Comparison of ENCODE assay signal across 1 cellular context in genomic region chr12:92085040-92085439, GRCh38.
TF ChIP-seq lines count a peak whose summit lies in the region.

No MANE protein-coding gene starts in this region.

TF ChIP-seq in HepG2, 621 proteins besides CTCF, POLR2A, EP300 and RAD21 (continued from another document):
- TF ChIP-seq ZBTB1 (CRISPR knock-in tag; IDR thresholded peaks at IDR 0.05; ENCODE audit: borderline replicate concordance) (no peak), RARG (CRISPR knock-in tag; IDR thresholded peaks at IDR 0.05; ENCODE audit: low read depth) (no peak)
